ENCODE assay signal across 8 cellular contexts in the genomic region with DNA sequence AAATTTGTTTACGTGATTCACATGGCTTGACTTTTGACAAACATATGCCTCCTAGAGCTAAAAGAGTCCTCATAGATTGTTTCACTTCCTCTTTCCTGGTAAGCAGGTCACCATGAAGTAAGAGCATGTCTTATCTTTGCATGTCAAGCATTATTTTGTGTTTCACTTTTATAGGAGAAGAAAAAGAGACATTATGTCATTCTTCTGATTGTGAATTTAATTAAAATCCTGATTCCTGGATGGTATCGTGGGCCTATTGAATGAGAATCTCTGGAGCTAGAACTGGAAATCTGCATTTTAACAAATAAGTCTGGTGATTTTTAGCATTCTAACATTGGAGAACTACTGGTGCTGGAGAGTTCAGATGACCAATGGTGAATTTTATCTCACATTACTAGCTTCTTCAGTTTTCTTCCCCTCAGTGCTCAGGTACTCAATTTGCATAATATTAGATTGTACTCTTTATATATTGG.
DNase-seq lines count a peak whose midpoint lies in the region; ATAC-seq and TF ChIP-seq lines count a peak whose summit lies in the region.

No MANE protein-coding gene starts in this region.

- H4K20me1 ChIP-seq in MM.1S (ENCODE audit: insufficient read depth, low read length) = no peaks in the 10 kb centered on the region

- peak overlapping the region; percentile 44; the same call in 1 of the 2 replicates for H3K27ac ChIP-seq in MM.1S (ENCODE audit: low read length)

- H2AFZ ChIP-seq in MM.1S (ENCODE audit: low read length) = no peak overlapping the region

- no peak overlapping the region for H3K9ac ChIP-seq in MM.1S (ENCODE audit: low read length)

- H3K27me3 ChIP-seq in MM.1S (replicated peaks; ENCODE audit: insufficient read depth, low read length) = no peaks in the 10 kb centered on the region

- H3K36me3 ChIP-seq in MM.1S (replicated peaks; ENCODE audit: insufficient read depth, low read length) = no peaks in the 10 kb centered on the region

- H3K9me3 Mint-ChIP-seq in naive B cell (peaks cover 0 to 2% (median 0%) of the 10 kb centered on the region in 7 donors), mesothelial cell of epicardium (no peaks in the 10 kb centered on the region)

- no peaks in the 10 kb centered on the region for H3K9me3 ChIP-seq in MM.1S (replicated peaks; ENCODE audit: insufficient read depth, low read length)

- peak overlapping the region; percentile 37; the same call in 1 of the 2 replicates for H3K4me2 ChIP-seq in MM.1S (ENCODE audit: low read depth, low read length)

- H3K4me3 Mint-ChIP-seq in naive B cell (peak overlapping the region; percentile 72 to 97 (median 88)), mesothelial cell of epicardium (no peak overlapping the region)

- POLR2A ChIA-PET in HEK293T (lab: Yijun Ruan, JAX) = no interaction called here

- H3K79me2 ChIP-seq in MM.1S (ENCODE audit: low read length) = no peaks in the 10 kb centered on the region

- TF ChIP-seq CTCF in MM.1S (IDR thresholded peaks at IDR 0.05; ENCODE audit: low read length) = no peak
- TF ChIP-seq CTCF in mesothelial cell of epicardium (IDR thresholded peaks at IDR 0.05; ENCODE audit: unreplicated experiment) = no peak

- H3K4me1 ChIP-seq in MM.1S (ENCODE audit: low read length) = peaks cover 16% of the 10 kb centered on the region

- peak overlapping the region; percentile 96 to 100 (median 99) for H3K27ac Mint-ChIP-seq in naive B cell
- H3K27ac Mint-ChIP-seq in mesothelial cell of epicardium = no peak overlapping the region

- no peaks in the 10 kb centered on the region for H3K27me3 Mint-ChIP-seq in naive B cell
- H3K27me3 Mint-ChIP-seq in mesothelial cell of epicardium (ENCODE audit: low read depth) = no peaks in the 10 kb centered on the region

- ATAC-seq in GM18907 (IDR thresholded peaks at IDR 0.05; ENCODE audit: unreplicated experiment) (peak; percentile 99), HG02623 (IDR thresholded peaks at IDR 0.05; ENCODE audit: unreplicated experiment) (peak; percentile 97), naive B cell (ENCODE audit: low read depth in 2 of 2) (peak; percentile 90 to 91)

- H3K36me3 Mint-ChIP-seq in naive B cell (peaks cover 5 to 12% of the 10 kb centered on the region in 2 donors), mesothelial cell of epicardium (no peaks in the 10 kb centered on the region)

- CTCF ChIA-PET in HEK293T (lab: Yijun Ruan, JAX) = no interaction called here

- H3F3A ChIP-seq in MM.1S (ENCODE audit: insufficient read depth, low read length) = no peaks in the 10 kb centered on the region

- peak overlapping the region; percentile 12; the same call in 1 of the 2 replicates for H3K4me3 ChIP-seq in MM.1S (ENCODE audit: low read length)

- no peaks in the 10 kb centered on the region for H3K9me2 ChIP-seq in MM.1S (replicated peaks; ENCODE audit: insufficient read depth, low read length)

- H3K4me1 Mint-ChIP-seq in naive B cell = peaks cover 29 to 69% (median 40%) of the 10 kb centered on the region in 3 donors
- H3K4me1 Mint-ChIP-seq in mesothelial cell of epicardium = peaks cover 2% of the 10 kb centered on the region

- DNase-seq in MM.1S (peak; percentile 82), naive B cell (peak; percentile 79), mesothelial cell of epicardium (ENCODE audit: low spot score in 2 of 2, unreplicated experiment in 2 of 2) (no peak), HEK293T (ENCODE audit: extremely low spot score) (no peak), HPDE6-E6E7 (ENCODE audit: extremely low spot score) (no peak)
- no peak for DNase-seq in activated CD4-positive, alpha-beta T cell treated with anti-CD3 and anti-CD28 coated beads for 48 hours

TF ChIP-seq in HEK293T, 16 proteins besides CTCF, POLR2A, EP300 and RAD21:
- TF ChIP-seq SP1 (IDR thresholded peaks at IDR 0.05) (no peak), L3MBTL2 (conservative IDR thresholded peaks at IDR 0.05) (no peak), ZNF384 (IDR thresholded peaks at IDR 0.05) (no peak), FOXK2 (IDR thresholded peaks at IDR 0.05) (no peak), FOXA1 (IDR thresholded peaks at IDR 0.05) (no peak), CTBP1 (IDR thresholded peaks at IDR 0.05; ENCODE audit: borderline replicate concordance) (no peak), BHLHE40 (IDR thresholded peaks at IDR 0.05; ENCODE audit: borderline replicate concordance) (no peak), ARNT (IDR thresholded peaks at IDR 0.05) (no peak), NFRKB (IDR thresholded peaks at IDR 0.05) (no peak), TARDBP (IDR thresholded peaks at IDR 0.05) (no peak)
- TF ChIP-seq, protein P1, sequence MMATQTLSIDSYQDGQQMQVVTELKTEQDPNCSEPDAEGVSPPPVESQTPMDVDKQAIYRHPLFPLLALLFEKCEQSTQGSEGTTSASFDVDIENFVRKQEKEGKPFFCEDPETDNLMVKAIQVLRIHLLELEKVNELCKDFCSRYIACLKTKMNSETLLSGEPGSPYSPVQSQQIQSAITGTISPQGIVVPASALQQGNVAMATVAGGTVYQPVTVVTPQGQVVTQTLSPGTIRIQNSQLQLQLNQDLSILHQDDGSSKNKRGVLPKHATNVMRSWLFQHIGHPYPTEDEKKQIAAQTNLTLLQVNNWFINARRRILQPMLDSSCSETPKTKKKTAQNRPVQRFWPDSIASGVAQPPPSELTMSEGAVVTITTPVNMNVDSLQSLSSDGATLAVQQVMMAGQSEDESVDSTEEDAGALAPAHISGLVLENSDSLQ (IDR thresholded peaks at IDR 0.05) = no peak

Comparison
In these comparisons a context has a peak if more than half of its experiments do, and no peak if none do; other contexts are left out.
1. DNase-seq: peak in MM.1S (single experiment) and naive B cell (single experiment); none in mesothelial cell of epicardium (0 of 2), HEK293T (single experiment), activated CD4-positive, alpha-beta T cell treated with anti-CD3 and anti-CD28 coated beads for 48 hours (single experiment) and HPDE6-E6E7 (single experiment).
2. Peak in every context shown above with its lines, with median percentiles within 50 percentile points of each other: ATAC-seq.